16 cellular contexts compared by ENCODE assay signal in the genomic region with DNA sequence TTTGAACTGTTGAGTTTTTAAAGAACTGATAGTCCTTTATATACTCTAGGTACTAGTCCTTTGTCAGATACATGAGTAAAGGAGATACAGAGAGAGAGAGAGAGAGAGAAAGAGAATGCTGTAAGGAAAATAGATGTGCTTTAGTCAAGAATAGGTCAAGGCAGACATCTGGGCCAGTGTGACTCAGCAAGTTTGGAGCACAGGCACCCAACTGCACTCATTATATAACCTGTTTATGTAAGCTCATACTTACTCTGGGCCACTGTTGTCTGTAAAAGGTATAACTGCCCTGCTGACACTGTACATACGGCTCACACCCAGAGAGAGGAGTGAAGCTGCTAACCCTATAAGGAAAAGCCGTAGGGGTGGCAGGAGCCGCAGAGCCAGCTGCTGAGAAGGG. TPM values are rescaled to one million over a fixed set of nuclear protein-coding genes. Genes with fewer than 3 reads are reported as not detected.
A peak's percentile ranks its signal among the peaks of the same experiment; 100 is the strongest.
DNase-seq lines count a peak whose midpoint lies in the region; ATAC-seq, FAIRE-seq and TF ChIP-seq lines count a peak whose summit lies in the region.
"Had no signal": no experiment of that assay in that cellular context is flagged by ENCODE, and none has a peak within 500 bp of the region (broad histone marks: within the 10 kb centered on the region; RNA-seq: fewer than 3 reads in every experiment).

No MANE protein-coding gene starts in this region.

- no peak for FAIRE-seq in bronchial epithelial cell (lab: Jason Lieb, UNC)
- FAIRE-seq: small intestine had no signal

- no peaks in the 10 kb centered on the region for H3K4me1 ChIP-seq in hepatocyte (ENCODE audit: insufficient read depth)

- no peaks in the 10 kb centered on the region for H4K20me1 ChIP-seq in hepatocyte (ENCODE audit: insufficient read depth, poor library complexity, severe bottlenecking)

- H3K9me3 ChIP-seq in hepatocyte (ENCODE audit: low read depth), result no peaks in the 10 kb centered on the region
- H3K9me3 ChIP-seq: neutrophil had no signal

- H3K36me3 ChIP-seq in bronchial epithelial cell (ENCODE audit: control insufficient read depth, insufficient read depth, low read length), result no peaks in the 10 kb centered on the region
- H3K36me3 ChIP-seq in hepatocyte (replicated peaks; ENCODE audit: insufficient read depth, low read depth), result no peaks in the 10 kb centered on the region
- H3K36me3 ChIP-seq: neutrophil had no signal

- WGBS in hepatocyte (ENCODE audit: low lambda C conversion rate, missing lambda C conversion rate), result 91% methylated on average over 3 of the region's 3 CpGs

- H2AFZ ChIP-seq in hepatocyte, result no peak overlapping the region

- intact Hi-C loops in head of caudate nucleus (cut with DNase I), result no loop called here

- no peaks in the 10 kb centered on the region for H3K27me3 ChIP-seq in bronchial epithelial cell (ENCODE audit: control insufficient read depth, insufficient read depth, low read length)
- no peaks in the 10 kb centered on the region for H3K27me3 ChIP-seq in hepatocyte
- H3K27me3 ChIP-seq: neutrophil had no signal

- TF ChIP-seq CTCF in bronchial epithelial cell (IDR thresholded peaks at IDR 0.05; ENCODE audit: insufficient read depth, low read length, severe bottlenecking), result no peak
- no peak for TF ChIP-seq CTCF in hepatocyte (IDR thresholded peaks at IDR 0.05; ENCODE audit: poor library complexity)

- no peaks in the 10 kb centered on the region for H3K9me2 ChIP-seq in hepatocyte (replicated peaks; ENCODE audit: insufficient read depth)

- no peaks in the 10 kb centered on the region for H3K79me2 ChIP-seq in hepatocyte

- no peak overlapping the region for H3K4me2 ChIP-seq in hepatocyte

- no peak overlapping the region for H3K27ac ChIP-seq in substantia nigra (ENCODE audit: low read depth, low read length, poor library complexity, severe bottlenecking)
- H3K27ac ChIP-seq in hepatocyte, result no peak overlapping the region
- H3K27ac ChIP-seq: epithelial cell of prostate, neutrophil had no signal

- H3K4me3 ChIP-seq in bronchial epithelial cell (ENCODE audit: low read depth, low read length) (no peak overlapping the region), hepatocyte (no peak overlapping the region)

- no peak for ATAC-seq in HG03460 (IDR thresholded peaks at IDR 0.05; ENCODE audit: unreplicated experiment)
- ATAC-seq: WTC11 had no signal

- DNase-seq in Daoy (ENCODE audit: low read depth) (peak; percentile 8), M059J (ENCODE audit: low read depth) (peak; percentile 35), bronchial epithelial cell (ENCODE audit: low read depth) (peak; percentile 6), myocyte (ENCODE audit: low read depth) (peak; percentile 8), head of caudate nucleus (no peak), substantia nigra (lab: John Stamatoyannopoulos, UW) (no peak), hepatocyte (ENCODE audit: low spot score) (no peak)
- DNase-seq: activated naive CD4-positive, alpha-beta T cell treated with anti-CD3 and anti-CD28 coated beads, Interleukin-2, amount 50 U/mL, for 16 hours; CD4-positive, alpha-beta T cell; H9; small intestine; SW 1271 had no signal

RNA-seq across cellular contexts. Expression of gene AKT3, which starts 32.2 kb away (rescaled TPM):
- 11.9 and 22.3 TPM in 2 replicates for total RNA-seq in Daoy (2014; rRNA removed; shearing (Covaris generic))
- 17.0 and 35.8 TPM in 2 replicates for total RNA-seq in M059J (2014; rRNA removed; shearing (Covaris generic))
- total RNA-seq in bronchial epithelial cell, result 7.9 and 8.2 TPM in 2 replicates
- total RNA-seq in myocyte, result 9.4 and 10.4 TPM in 2 replicates
- polyA plus RNA-seq in myocyte (2012), result 12.0 TPM
- 13.0 and 16.9 TPM in 2 replicates for total RNA-seq in hepatocyte
- polyA plus RNA-seq in hepatocyte, result 2.7 and 3.5 TPM in 2 replicates

Comparison
In these comparisons a context has a peak if more than half of its experiments do, and no peak if none do; other contexts are left out.
1. DNase-seq: peak in Daoy (single experiment), M059J (single experiment), bronchial epithelial cell (single experiment) and myocyte (single experiment); none in head of caudate nucleus (0 of 42), substantia nigra (0 of 49) and hepatocyte (single experiment).